In the genomic region with DNA sequence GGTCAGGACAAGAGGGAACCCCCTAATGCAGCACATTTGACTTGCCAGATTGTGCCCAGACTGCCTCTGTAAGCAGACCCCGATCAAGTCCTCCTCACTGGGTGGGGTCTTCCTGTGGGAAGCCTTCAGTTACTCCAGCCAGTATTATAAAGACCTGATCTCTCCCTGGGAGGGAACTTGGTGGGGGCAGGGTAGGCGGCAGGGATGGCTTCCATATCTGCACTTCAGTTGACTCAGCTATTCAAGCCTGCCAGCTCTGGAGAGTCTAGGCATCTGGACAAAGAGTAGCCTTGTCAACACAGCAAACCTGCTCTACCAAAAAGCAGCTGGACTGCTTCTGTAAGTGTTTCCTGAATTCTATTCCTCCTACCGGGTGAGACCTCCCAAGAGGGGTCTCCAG, we compare ENCODE assay signal across 14 cellular contexts. TPM values are rescaled to one million over a fixed set of nuclear protein-coding genes. Genes with fewer than 3 reads are reported as not detected.
DNase-seq lines count a peak whose midpoint lies in the region; ATAC-seq and TF ChIP-seq lines count a peak whose summit lies in the region.
"Had no signal": no experiment of that assay in that cellular context is flagged by ENCODE, and none has a peak within 500 bp of the region (broad histone marks: within the 10 kb centered on the region; RNA-seq: fewer than 3 reads in every experiment).

No MANE protein-coding gene starts in this region.

- no peaks in the 10 kb centered on the region for H3K36me3 ChIP-seq in CD4-positive, alpha-beta memory T cell (ENCODE audit: insufficient read depth, low read length)
- no peaks in the 10 kb centered on the region for H3K36me3 ChIP-seq in lower lobe of right lung
- no peaks in the 10 kb centered on the region for H3K36me3 ChIP-seq in ascending aorta
- H3K36me3 ChIP-seq: vagina had no signal

- H3K9me3 ChIP-seq in CD4-positive, alpha-beta memory T cell (ENCODE audit: control insufficient read depth in 1 of 2, low read length in 2 of 2) = no peaks in the 10 kb centered on the region
- H3K9me3 ChIP-seq in lower lobe of right lung (no peaks in the 10 kb centered on the region), ascending aorta (no peaks in the 10 kb centered on the region)
- H3K9me3 ChIP-seq: vagina had no signal

- peak overlapping the region; percentile 17 for H3K27ac ChIP-seq in CD4-positive, alpha-beta memory T cell (ENCODE audit: low read depth, low read length)
- H3K27ac ChIP-seq in lower lobe of right lung (no peak overlapping the region), ascending aorta (no peak overlapping the region)
- H3K27ac ChIP-seq: vagina had no signal

- ATAC-seq in lower lobe of right lung = peak; percentile 93 to 95
- ATAC-seq: left colon had no signal

- no peaks in the 10 kb centered on the region for H3K27me3 Mint-ChIP-seq in CD4-positive, alpha-beta memory T cell
- H3K27me3 Mint-ChIP-seq in activated T-helper 1 cell treated with anti-CD3 and anti-CD28 coated beads, Interleukin-12 subunit alpha, Interleukin-12 subunit beta, Interleukin-2, Interleukin-4 antibody, amounts not matched to agents 30 ng/mL and 10 ng/mL and 1 ng/mL, durations not matched to agents 14 hours and 24 hours and 36 hours (ENCODE audit: insufficient read depth) = peaks cover 10% of the 10 kb centered on the region

- H3K36me3 Mint-ChIP-seq in CD4-positive, alpha-beta memory T cell = peaks cover 0 to 2% of the 10 kb centered on the region in 2 donors
- peaks cover 11% of the 10 kb centered on the region for H3K36me3 Mint-ChIP-seq in activated T-helper 1 cell treated with anti-CD3 and anti-CD28 coated beads, Interleukin-12 subunit alpha, Interleukin-12 subunit beta, Interleukin-2, Interleukin-4 antibody, amounts not matched to agents 30 ng/mL and 10 ng/mL and 1 ng/mL, durations not matched to agents 14 hours and 24 hours and 36 hours (ENCODE audit: low read depth)
- H3K36me3 Mint-ChIP-seq: CD8-positive, alpha-beta T cell had no signal

- H3K4me3 ChIP-seq in CD4-positive, alpha-beta memory T cell (ENCODE audit: low read length in 2 of 2) = no peak overlapping the region
- no peak overlapping the region for H3K4me3 ChIP-seq in lower lobe of right lung
- no peak overlapping the region for H3K4me3 ChIP-seq in ascending aorta
- H3K4me3 ChIP-seq: vagina had no signal

- peak overlapping the region in 6 of 7 donors; percentile 73 to 93 (median 80) for H3K27ac Mint-ChIP-seq in CD4-positive, alpha-beta memory T cell
- peak overlapping the region; percentile 85 for H3K27ac Mint-ChIP-seq in activated T-helper 1 cell treated with anti-CD3 and anti-CD28 coated beads, Interleukin-12 subunit alpha, Interleukin-12 subunit beta, Interleukin-2, Interleukin-4 antibody, amounts not matched to agents 30 ng/mL and 10 ng/mL and 1 ng/mL, durations not matched to agents 14 hours and 24 hours and 36 hours

- no peak for DNase-seq in CD4-positive, alpha-beta memory T cell
- DNase-seq in DMS53 treated with DMSO at 0.1 percent for 48 hours (lab: John Stamatoyannopoulos, UW; ENCODE audit: unreplicated experiment) (peak; percentile 19), lower lobe of right lung (no peak), ascending aorta (ENCODE audit: low spot score in 2 of 2) (no peak), dedifferentiated amniotic fluid mesenchymal stem cell (ENCODE audit: extremely low spot score) (no peak), NCI-H1694 treated with DMSO at 0.1 percent for 48 hours (lab: John Stamatoyannopoulos, UW) (no peak)
- DNase-seq in activated T-helper 1 cell treated with anti-CD3 and anti-CD28 coated beads, Interleukin-12 subunit alpha, Interleukin-12 subunit beta, Interleukin-2, Interleukin-4 antibody, amounts not matched to agents 30 ng/mL and 10 ng/mL and 1 ng/mL, durations not matched to agents 14 hours and 24 hours and 36 hours (ENCODE audit: low spot score) = no peak
- DNase-seq: erythroblast, hippocampal formation, left colon, NCI-H146 had no signal

- no peak for TF ChIP-seq CTCF in lower lobe of right lung (IDR thresholded peaks at IDR 0.05)
- no peak for TF ChIP-seq CTCF in ascending aorta (IDR thresholded peaks at IDR 0.05)

- H3K4me3 Mint-ChIP-seq in CD4-positive, alpha-beta memory T cell = peak overlapping the region in 4 of 8 donors; percentile 14 to 81 (median 78)
- H3K4me3 Mint-ChIP-seq in activated T-helper 1 cell treated with anti-CD3 and anti-CD28 coated beads, Interleukin-12 subunit alpha, Interleukin-12 subunit beta, Interleukin-2, Interleukin-4 antibody, amounts not matched to agents 30 ng/mL and 10 ng/mL and 1 ng/mL, durations not matched to agents 14 hours and 24 hours and 36 hours = peak overlapping the region; percentile 69

- peaks cover 46% of the 10 kb centered on the region for H3K4me1 ChIP-seq in CD4-positive, alpha-beta memory T cell (ENCODE audit: insufficient read depth, low read length)
- H3K4me1 ChIP-seq in lower lobe of right lung = no peaks in the 10 kb centered on the region
- no peaks in the 10 kb centered on the region for H3K4me1 ChIP-seq in ascending aorta
- H3K4me1 ChIP-seq: vagina had no signal

- POLR2A ChIA-PET in CD4-positive, alpha-beta memory T cell (lab: Charles Lee; ENCODE audit: partially characterized antibody) = interaction anchor here (1.1 to 1.9 kb wide), 2 partner anchors 12 to 46 kb away, joined by 3 to 5 read pairs; no protein-coding TSS in a partner anchor

- intact Hi-C loops in CD4-positive, alpha-beta memory T cell (cut with micrococcal nuclease) = no loop called here
- intact Hi-C loops in activated T-helper 1 cell treated with anti-CD3 and anti-CD28 coated beads, Interleukin-12 subunit alpha, Interleukin-12 subunit beta, Interleukin-2, Interleukin-4 antibody, amounts not matched to agents 30 ng/mL and 10 ng/mL and 1 ng/mL, durations not matched to agents 14 hours and 24 hours and 36 hours (cut with micrococcal nuclease) = loop anchor here (1.0 to 5.0 kb wide), 2 partner anchors 44 to 140 kb away; a partner anchor contains a TSS
- intact Hi-C loops in lower lobe of right lung (cut with DNase I) = no loop called here
- intact Hi-C loops in ascending aorta (cut with DNase I) = no loop called here

- H3K27me3 ChIP-seq in CD4-positive, alpha-beta memory T cell (ENCODE audit: insufficient read depth, low read length) = no peaks in the 10 kb centered on the region
- H3K27me3 ChIP-seq in lower lobe of right lung (ENCODE audit: low read depth) (no peaks in the 10 kb centered on the region), ascending aorta (no peaks in the 10 kb centered on the region)
- H3K27me3 ChIP-seq: vagina had no signal

- H3K4me1 Mint-ChIP-seq in CD4-positive, alpha-beta memory T cell = peaks cover 58 to 80% (median 68%) of the 10 kb centered on the region in 4 donors
- peaks cover 72% of the 10 kb centered on the region for H3K4me1 Mint-ChIP-seq in activated T-helper 1 cell treated with anti-CD3 and anti-CD28 coated beads, Interleukin-12 subunit alpha, Interleukin-12 subunit beta, Interleukin-2, Interleukin-4 antibody, amounts not matched to agents 30 ng/mL and 10 ng/mL and 1 ng/mL, durations not matched to agents 14 hours and 24 hours and 36 hours (ENCODE audit: low read depth)

- CTCF ChIA-PET in CD4-positive, alpha-beta memory T cell (lab: Charles Lee; ENCODE audit: partially characterized antibody) = interaction anchor here (1.1 to 1.8 kb wide), 3 partner anchors 10 to 74 kb away, joined by 3 to 5 read pairs (median 5); no protein-coding TSS in a partner anchor

- H3K9me3 Mint-ChIP-seq in CD4-positive, alpha-beta memory T cell = peaks cover 0 to 2% (median 0%) of the 10 kb centered on the region in 8 donors
- peaks cover 20% of the 10 kb centered on the region for H3K9me3 Mint-ChIP-seq in activated T-helper 1 cell treated with anti-CD3 and anti-CD28 coated beads, Interleukin-12 subunit alpha, Interleukin-12 subunit beta, Interleukin-2, Interleukin-4 antibody, amounts not matched to agents 30 ng/mL and 10 ng/mL and 1 ng/mL, durations not matched to agents 14 hours and 24 hours and 36 hours
- H3K9me3 Mint-ChIP-seq: CD8-positive, alpha-beta T cell had no signal

RNA-seq across cellular contexts. Expression of a gene that starts 21.0 kb away (rescaled TPM):
- 10 to 100 TPM; 46.0 to 53.5 TPM for total RNA-seq in CD4-positive, alpha-beta memory T cell
- 10 to 100 TPM; 44.5 to 55.5 TPM for polyA plus RNA-seq in CD4-positive, alpha-beta memory T cell
- 40.0 and 43.1 TPM in 2 replicates for total RNA-seq in activated T-helper 1 cell treated with anti-CD3 and anti-CD28 coated beads, Interleukin-12 subunit alpha, Interleukin-12 subunit beta, Interleukin-2, Interleukin-4 antibody, amounts not matched to agents 30 ng/mL and 10 ng/mL and 1 ng/mL, durations not matched to agents 14 hours and 24 hours and 36 hours
- total RNA-seq in lower lobe of right lung = 28.4 TPM
- total RNA-seq in ascending aorta = 7.0 TPM

RNA-seq across cellular contexts. Expression of a gene that starts 32.7 kb away (rescaled TPM):
- total RNA-seq in CD4-positive, alpha-beta memory T cell = 1 to 10 TPM; 5.3 to 6.9 TPM
- polyA plus RNA-seq in CD4-positive, alpha-beta memory T cell = 10 to 100 TPM in 1 of 2 donors, 1 to 10 TPM in 1; 5.6 to 12.3 TPM
- 7.1 and 8.9 TPM in 2 replicates for total RNA-seq in activated T-helper 1 cell treated with anti-CD3 and anti-CD28 coated beads, Interleukin-12 subunit alpha, Interleukin-12 subunit beta, Interleukin-2, Interleukin-4 antibody, amounts not matched to agents 30 ng/mL and 10 ng/mL and 1 ng/mL, durations not matched to agents 14 hours and 24 hours and 36 hours
- total RNA-seq in lower lobe of right lung (not detected), ascending aorta (not detected)
- total RNA-seq: left colon, vagina had no signal
- polyA plus RNA-seq: adipose tissue had no signal

RNA-seq across cellular contexts. Expression of a gene that starts 44.3 kb away (rescaled TPM):
- 1,000 to 10,000 TPM; 1,582 to 1,688 TPM for total RNA-seq in CD4-positive, alpha-beta memory T cell
- 1,000 to 10,000 TPM; 1,062 to 1,312 TPM for polyA plus RNA-seq in CD4-positive, alpha-beta memory T cell
- total RNA-seq in activated T-helper 1 cell treated with anti-CD3 and anti-CD28 coated beads, Interleukin-12 subunit alpha, Interleukin-12 subunit beta, Interleukin-2, Interleukin-4 antibody, amounts not matched to agents 30 ng/mL and 10 ng/mL and 1 ng/mL, durations not matched to agents 14 hours and 24 hours and 36 hours = 1,750 and 1,765 TPM in 2 replicates
- total RNA-seq in lower lobe of right lung (778 TPM), ascending aorta (745 TPM)
